ENCODE assay signal across 22 cellular contexts in the genomic region with DNA sequence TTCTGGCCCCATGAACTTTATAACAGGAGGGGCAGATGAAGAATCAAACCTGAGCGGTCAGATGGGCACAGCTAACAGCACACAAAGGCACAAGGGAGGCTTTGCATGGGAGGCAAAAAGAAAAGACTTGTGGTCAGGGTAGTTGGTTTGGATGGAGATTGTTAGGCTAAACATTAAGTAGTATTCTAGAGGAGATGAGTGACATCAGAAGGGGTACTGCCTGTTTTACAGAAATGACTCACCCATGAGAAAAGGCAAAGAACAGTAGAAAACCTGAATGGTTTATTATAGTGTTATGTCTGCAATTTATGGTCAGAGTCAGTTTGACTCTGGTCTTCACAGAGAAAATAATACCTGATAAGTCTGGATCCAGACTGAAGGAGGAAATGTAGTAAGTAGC.
A peak's percentile ranks its signal among the peaks of the same experiment; 100 is the strongest.
DNase-seq lines count a peak whose midpoint lies in the region; ATAC-seq and TF ChIP-seq lines count a peak whose summit lies in the region.
"Had no signal": no experiment of that assay in that cellular context is flagged by ENCODE, and none has a peak within 500 bp of the region (broad histone marks: within the 10 kb centered on the region; RNA-seq: fewer than 3 reads in every experiment).

No MANE protein-coding gene starts in this region.

- H3K4me1 ChIP-seq in upper lobe of left lung (no peaks in the 10 kb centered on the region), OCI-LY7 (ENCODE audit: insufficient read depth, low read length, poor library complexity, severe bottlenecking) (no peaks in the 10 kb centered on the region)

- H3K4me1 Mint-ChIP-seq in Calu3 (ENCODE audit: low read depth, unreplicated experiment) (peaks cover 10% of the 10 kb centered on the region), mesothelial cell of epicardium (no peaks in the 10 kb centered on the region)

- no peaks in the 10 kb centered on the region for H3K27me3 ChIP-seq in upper lobe of left lung
- H3K27me3 ChIP-seq: BLaER1 treated with 17β-estradiol and CSF1 and Interleukin-3, amounts not matched to agents 10 nM and 100 nM; SJCRH30 had no signal

- 93 to 100% methylated on average over 1 of the region's 1 CpG for WGBS in upper lobe of left lung, 2 donors

- H3K27ac ChIP-seq in upper lobe of left lung (no peak overlapping the region), OCI-LY7 (ENCODE audit: low read depth, low read length, poor library complexity, severe bottlenecking) (no peak overlapping the region)
- H3K27ac ChIP-seq: BLaER1 treated with 17β-estradiol and CSF1 and Interleukin-3, amounts not matched to agents 10 nM and 100 nM; RWPE1; SJCRH30 had no signal

- TF ChIP-seq CTCF in Calu3 (IDR thresholded peaks at IDR 0.05; ENCODE audit: unreplicated experiment) (no peak), upper lobe of left lung (IDR thresholded peaks at IDR 0.05) (no peak), mesothelial cell of epicardium (IDR thresholded peaks at IDR 0.05; ENCODE audit: unreplicated experiment) (no peak), OCI-LY7 (conservative IDR thresholded peaks at IDR 0.05; ENCODE audit: low read length) (no peak)

- H4K20me1 ChIP-seq in OCI-LY7 (ENCODE audit: insufficient read depth, low read length), result no peaks in the 10 kb centered on the region
- H4K20me1 ChIP-seq: BLaER1 treated with 17β-estradiol and CSF1 and Interleukin-3, amounts not matched to agents 10 nM and 100 nM had no signal

- TF ChIP-seq EP300 in upper lobe of left lung (IDR thresholded peaks at IDR 0.05), result no peak

- H3K36me3 ChIP-seq in upper lobe of left lung (no peaks in the 10 kb centered on the region), OCI-LY7 (ENCODE audit: insufficient read depth, low read length) (no peaks in the 10 kb centered on the region)
- H3K36me3 ChIP-seq: BLaER1 treated with 17β-estradiol and CSF1 and Interleukin-3, amounts not matched to agents 10 nM and 100 nM; SJCRH30 had no signal

- no peak overlapping the region for H3K4me3 ChIP-seq in upper lobe of left lung
- H3K4me3 ChIP-seq in OCI-LY7 (ENCODE audit: low read depth, low read length, poor library complexity, severe bottlenecking), result no peak overlapping the region
- H3K4me3 ChIP-seq: BLaER1 treated with 17β-estradiol and CSF1 and Interleukin-3, amounts not matched to agents 10 nM and 100 nM; GM23338; SJCRH30 had no signal

- TF ChIP-seq POLR2A in upper lobe of left lung (IDR thresholded peaks at IDR 0.05), result no peak

- CTCF ChIA-PET in Calu3 (lab: Charles Lee) (no interaction called here), OCI-LY7 (lab: Charles Lee; ENCODE audit: unreplicated experiment) (no interaction called here)

- ATAC-seq in GM19463 (IDR thresholded peaks at IDR 0.05; ENCODE audit: unreplicated experiment) (peak; percentile 81), HG02981 (IDR thresholded peaks at IDR 0.05; ENCODE audit: unreplicated experiment) (peak; percentile 79), HG03457 (IDR thresholded peaks at IDR 0.05; ENCODE audit: unreplicated experiment) (peak; percentile 85), HG03025 (IDR thresholded peaks at IDR 0.05; ENCODE audit: low FRiP score, unreplicated experiment) (no peak), upper lobe of left lung (ENCODE audit: low FRiP score in 2 of 2) (no peak)
- ATAC-seq: GM23338 had no signal

- intact Hi-C loops in Calu3 (cut with micrococcal nuclease; ENCODE audit: unreplicated experiment) (no loop called here), OCI-LY7 (cut with micrococcal nuclease; ENCODE audit: unreplicated experiment) (no loop called here)

- DNase-seq in Calu3, result no peak
- DNase-seq in upper lobe of left lung, result no peak
- no peak for DNase-seq in mesothelial cell of epicardium (ENCODE audit: low spot score in 2 of 2, unreplicated experiment in 2 of 2)
- no peak for DNase-seq in OCI-LY7 (ENCODE audit: low spot score)
- DNase-seq: 8988T, COR-L47, DMS53, IMR-90, Kasumi-1, NCI-H2029 treated with DMSO at 0.1 percent for 48 hours, NCI-H510A, OCI-M1, SJCRH30, SW 1271, T-helper 9 cell had no signal

- H2AFZ ChIP-seq in OCI-LY7 (ENCODE audit: low read length), result no peak overlapping the region
- H2AFZ ChIP-seq: GM23338 had no signal

- H3K27ac Mint-ChIP-seq in Calu3 (ENCODE audit: unreplicated experiment) (peak overlapping the region; percentile 17), mesothelial cell of epicardium (no peak overlapping the region)
- H3K27ac Mint-ChIP-seq: GM23338 had no signal

- POLR2A ChIA-PET in OCI-LY7 (lab: Charles Lee), result no interaction called here

- BruUV-seq in Calu3 (replicated peaks; lab: Mats Ljungman, UMichigan) (no TSS peak), OCI-LY7 (replicated peaks; lab: Mats Ljungman, UMichigan) (no TSS peak)

- H3K9me3 Mint-ChIP-seq in Calu3 (ENCODE audit: low read depth, unreplicated experiment) (no peaks in the 10 kb centered on the region), mesothelial cell of epicardium (peaks cover 3% of the 10 kb centered on the region)
- H3K9me3 Mint-ChIP-seq: GM23338 had no signal

- H3K36me3 Mint-ChIP-seq in Calu3 (ENCODE audit: insufficient read depth, unreplicated experiment), result peaks cover 4% of the 10 kb centered on the region
- no peaks in the 10 kb centered on the region for H3K36me3 Mint-ChIP-seq in mesothelial cell of epicardium

- no peaks in the 10 kb centered on the region for H3K9me3 ChIP-seq in upper lobe of left lung
- no peaks in the 10 kb centered on the region for H3K9me3 ChIP-seq in OCI-LY7 (ENCODE audit: low read length)
- H3K9me3 ChIP-seq: BLaER1 treated with 17β-estradiol and CSF1 and Interleukin-3, amounts not matched to agents 10 nM and 100 nM; SJCRH30 had no signal

- H3K4me2 ChIP-seq in OCI-LY7 (ENCODE audit: low read length), result no peak overlapping the region
- H3K4me2 ChIP-seq: BLaER1 treated with 17β-estradiol and CSF1 and Interleukin-3, amounts not matched to agents 10 nM and 100 nM; GM23338 had no signal

- no peaks in the 10 kb centered on the region for H3K9me2 ChIP-seq in OCI-LY7 (ENCODE audit: insufficient read depth, low read length)

- no peak overlapping the region for H3K4me3 Mint-ChIP-seq in Calu3 (ENCODE audit: low read depth, unreplicated experiment)
- no peak overlapping the region for H3K4me3 Mint-ChIP-seq in mesothelial cell of epicardium
- H3K4me3 Mint-ChIP-seq: GM23338 had no signal

- H3K27me3 Mint-ChIP-seq in Calu3 (ENCODE audit: unreplicated experiment), result no peaks in the 10 kb centered on the region
- H3K27me3 Mint-ChIP-seq in mesothelial cell of epicardium (ENCODE audit: low read depth), result no peaks in the 10 kb centered on the region

- H3K79me2 ChIP-seq in OCI-LY7 (ENCODE audit: insufficient read depth, low read depth, low read length), result no peaks in the 10 kb centered on the region

Comparison
In these comparisons a context has a peak if more than half of its experiments do, and no peak if none do; other contexts are left out.
1. ATAC-seq: peak in GM19463 (single experiment), HG02981 (single experiment) and HG03457 (single experiment); none in HG03025 (single experiment) and upper lobe of left lung (0 of 2).